In the genomic region with DNA sequence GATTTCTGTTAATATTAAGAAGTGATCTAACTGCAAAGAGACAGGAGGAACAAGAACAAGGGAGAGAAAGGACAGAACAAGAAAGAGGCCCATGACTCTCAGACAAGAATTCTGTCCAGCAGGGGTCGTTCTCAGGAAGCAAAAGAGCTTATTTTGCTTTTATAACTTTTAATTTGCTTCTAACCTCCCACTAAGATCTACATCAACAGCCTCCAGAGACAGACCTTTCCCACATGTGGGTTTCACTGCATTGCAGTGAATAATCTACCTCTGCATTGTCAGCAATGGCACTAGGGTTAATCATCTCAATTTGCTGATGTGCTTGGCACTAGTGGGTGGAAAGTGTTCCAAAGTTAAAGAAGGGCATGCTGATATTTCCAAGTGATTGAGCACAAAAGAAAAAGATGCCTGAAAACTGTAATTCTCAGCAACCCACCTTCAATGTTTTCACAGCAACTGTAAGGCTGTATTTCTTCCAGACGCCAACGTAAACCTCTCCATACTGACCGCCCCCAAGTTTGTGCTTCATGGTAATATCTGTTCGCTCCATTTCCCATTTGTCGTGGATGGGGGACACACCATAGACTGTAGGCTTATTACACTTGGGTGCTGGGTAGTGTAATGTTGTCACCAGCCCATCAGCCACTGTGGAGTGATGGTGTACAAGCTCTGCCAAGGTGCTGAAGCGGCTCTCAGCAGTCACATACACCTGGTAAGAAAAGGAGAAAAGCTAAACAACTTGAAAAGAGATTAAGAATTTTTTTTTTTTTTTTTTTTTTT, we compare ENCODE assay signal across 2 cellular contexts.
TF ChIP-seq lines count a peak whose summit lies in the region.

No MANE protein-coding gene starts in this region.

TF ChIP-seq in Ishikawa, 13 proteins besides CTCF, POLR2A, EP300 and RAD21 (continued from another document):
- TF ChIP-seq, protein P1, sequence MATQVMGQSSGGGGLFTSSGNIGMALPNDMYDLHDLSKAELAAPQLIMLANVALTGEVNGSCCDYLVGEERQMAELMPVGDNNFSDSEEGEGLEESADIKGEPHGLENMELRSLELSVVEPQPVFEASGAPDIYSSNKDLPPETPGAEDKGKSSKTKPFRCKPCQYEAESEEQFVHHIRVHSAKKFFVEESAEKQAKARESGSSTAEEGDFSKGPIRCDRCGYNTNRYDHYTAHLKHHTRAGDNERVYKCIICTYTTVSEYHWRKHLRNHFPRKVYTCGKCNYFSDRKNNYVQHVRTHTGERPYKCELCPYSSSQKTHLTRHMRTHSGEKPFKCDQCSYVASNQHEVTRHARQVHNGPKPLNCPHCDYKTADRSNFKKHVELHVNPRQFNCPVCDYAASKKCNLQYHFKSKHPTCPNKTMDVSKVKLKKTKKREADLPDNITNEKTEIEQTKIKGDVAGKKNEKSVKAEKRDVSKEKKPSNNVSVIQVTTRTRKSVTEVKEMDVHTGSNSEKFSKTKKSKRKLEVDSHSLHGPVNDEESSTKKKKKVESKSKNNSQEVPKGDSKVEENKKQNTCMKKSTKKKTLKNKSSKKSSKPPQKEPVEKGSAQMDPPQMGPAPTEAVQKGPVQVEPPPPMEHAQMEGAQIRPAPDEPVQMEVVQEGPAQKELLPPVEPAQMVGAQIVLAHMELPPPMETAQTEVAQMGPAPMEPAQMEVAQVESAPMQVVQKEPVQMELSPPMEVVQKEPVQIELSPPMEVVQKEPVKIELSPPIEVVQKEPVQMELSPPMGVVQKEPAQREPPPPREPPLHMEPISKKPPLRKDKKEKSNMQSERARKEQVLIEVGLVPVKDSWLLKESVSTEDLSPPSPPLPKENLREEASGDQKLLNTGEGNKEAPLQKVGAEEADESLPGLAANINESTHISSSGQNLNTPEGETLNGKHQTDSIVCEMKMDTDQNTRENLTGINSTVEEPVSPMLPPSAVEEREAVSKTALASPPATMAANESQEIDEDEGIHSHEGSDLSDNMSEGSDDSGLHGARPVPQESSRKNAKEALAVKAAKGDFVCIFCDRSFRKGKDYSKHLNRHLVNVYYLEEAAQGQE (IDR thresholded peaks at IDR 0.05; ENCODE audit: low read depth): no peak
- TF ChIP-seq TCF12 (IDR thresholded peaks at IDR 0.05; ENCODE audit: low read depth): no peak
TF ChIP-seq in Ishikawa: peak in this region for 0.

TF ChIP-seq in WTC11, 78 proteins besides CTCF, POLR2A, EP300 and RAD21 (continued from another document):
- TF ChIP-seq, protein P2, sequence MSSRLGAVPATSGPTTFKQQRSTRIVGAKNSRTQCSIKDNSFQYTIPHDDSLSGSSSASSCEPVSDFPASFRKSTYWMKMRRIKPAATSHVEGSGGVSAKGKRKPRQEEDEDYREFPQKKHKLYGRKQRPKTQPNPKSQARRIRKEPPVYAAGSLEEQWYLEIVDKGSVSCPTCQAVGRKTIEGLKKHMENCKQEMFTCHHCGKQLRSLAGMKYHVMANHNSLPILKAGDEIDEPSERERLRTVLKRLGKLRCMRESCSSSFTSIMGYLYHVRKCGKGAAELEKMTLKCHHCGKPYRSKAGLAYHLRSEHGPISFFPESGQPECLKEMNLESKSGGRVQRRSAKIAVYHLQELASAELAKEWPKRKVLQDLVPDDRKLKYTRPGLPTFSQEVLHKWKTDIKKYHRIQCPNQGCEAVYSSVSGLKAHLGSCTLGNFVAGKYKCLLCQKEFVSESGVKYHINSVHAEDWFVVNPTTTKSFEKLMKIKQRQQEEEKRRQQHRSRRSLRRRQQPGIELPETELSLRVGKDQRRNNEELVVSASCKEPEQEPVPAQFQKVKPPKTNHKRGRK (CRISPR knock-in tag; IDR thresholded peaks at IDR 0.05; ENCODE audit: borderline replicate concordance): no peak
- no peak for TF ChIP-seq ZMAT4 (CRISPR knock-in tag; IDR thresholded peaks at IDR 0.05)
- no peak for TF ChIP-seq TEAD1 (CRISPR knock-in tag; IDR thresholded peaks at IDR 0.05)
- no peak for TF ChIP-seq ETV6 (CRISPR knock-in tag; IDR thresholded peaks at IDR 0.05)
- TF ChIP-seq, protein P3, sequence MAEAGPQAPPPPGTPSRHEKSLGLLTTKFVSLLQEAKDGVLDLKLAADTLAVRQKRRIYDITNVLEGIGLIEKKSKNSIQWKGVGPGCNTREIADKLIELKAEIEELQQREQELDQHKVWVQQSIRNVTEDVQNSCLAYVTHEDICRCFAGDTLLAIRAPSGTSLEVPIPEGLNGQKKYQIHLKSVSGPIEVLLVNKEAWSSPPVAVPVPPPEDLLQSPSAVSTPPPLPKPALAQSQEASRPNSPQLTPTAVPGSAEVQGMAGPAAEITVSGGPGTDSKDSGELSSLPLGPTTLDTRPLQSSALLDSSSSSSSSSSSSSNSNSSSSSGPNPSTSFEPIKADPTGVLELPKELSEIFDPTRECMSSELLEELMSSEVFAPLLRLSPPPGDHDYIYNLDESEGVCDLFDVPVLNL (CRISPR knock-in tag; IDR thresholded peaks at IDR 0.05; ENCODE audit: borderline replicate concordance, low read depth): no peak
